ENCODE assay signal across 8 cellular contexts in the genomic region with DNA sequence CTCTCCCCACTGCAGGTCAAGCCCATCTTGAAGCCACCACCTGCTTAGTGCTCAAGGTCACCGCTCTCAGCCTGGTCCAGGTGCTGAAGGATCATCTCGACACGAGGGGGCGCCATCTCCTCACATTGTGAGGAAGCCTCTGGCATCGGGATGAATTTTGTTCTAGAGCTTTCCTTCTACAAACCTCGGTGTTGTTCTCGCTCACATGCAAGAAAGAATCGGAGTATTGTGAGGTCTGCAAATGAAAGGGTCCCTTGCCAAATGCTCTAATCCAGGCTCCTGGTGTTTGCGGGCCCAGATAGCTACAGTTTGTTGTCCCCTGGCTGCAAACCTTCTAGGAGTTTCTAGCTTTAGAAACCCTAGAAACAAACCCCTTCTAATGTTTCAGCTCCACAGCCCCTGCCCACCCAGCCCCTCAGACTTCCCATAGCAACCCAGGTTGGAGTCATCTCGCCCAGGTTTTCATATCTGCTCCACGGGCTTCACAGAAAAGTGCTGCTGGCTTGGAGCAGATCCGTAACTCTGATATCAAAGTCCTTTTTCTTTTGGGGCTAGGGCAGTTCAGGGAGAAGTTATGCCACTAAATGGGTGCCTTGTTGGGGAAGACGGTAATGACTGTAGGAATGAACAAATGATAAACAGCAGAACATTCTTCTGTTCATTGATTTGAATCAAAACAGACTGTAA. TPM values are rescaled to one million over a fixed set of nuclear protein-coding genes. Genes with fewer than 3 reads are reported as not detected.
A peak's percentile ranks its signal among the peaks of the same experiment; 100 is the strongest.
DNase-seq lines count a peak whose midpoint lies in the region; ATAC-seq and TF ChIP-seq lines count a peak whose summit lies in the region.

No MANE protein-coding gene starts in this region.

- H3K9me3 ChIP-seq in A673 (ENCODE audit: low read depth, low read length, poor library complexity, severe bottlenecking) (no peaks in the 10 kb centered on the region), lung (ENCODE audit: control insufficient read depth in 2 of 2, insufficient read depth in 1 of 2, low read length in 1 of 2) (no peaks in the 10 kb centered on the region)

- DNase-seq in A673 (ENCODE audit: low spot score) (peak; percentile 88), NCI-H526 treated with DMSO at 0.1 percent for 48 hours (lab: John Stamatoyannopoulos, UW) (peak; percentile 53), lung (ENCODE audit: low spot score) (peak; percentile 88)
- peak; percentile 93 for DNase-seq in activated CD4-positive, alpha-beta T cell treated with anti-CD3 and anti-CD28 coated beads, Interleukin-2, amount 10 ng/mL, durations not matched to agents 7 days and 5 days
- peak; percentile 66 for DNase-seq in stimulated activated CD8-positive, alpha-beta memory T cell treated with anti-CD3 and anti-CD28 coated beads, Interleukin-12 subunit alpha, Interleukin-12 subunit beta, amount 100 ng/mL, for 24 hours (ENCODE audit: extremely low read depth)

- no peak overlapping the region for H3K4me3 Mint-ChIP-seq in activated CD4-positive, alpha-beta T cell treated with anti-CD3 and anti-CD28 coated beads, Interleukin-2, amount 10 ng/mL, durations not matched to agents 7 days and 5 days
- no peak overlapping the region for H3K4me3 Mint-ChIP-seq in dendritic cell treated with granulocyte-macrophage colony-stimulating factor and Interleukin-4, amounts not matched to agents 40 ng/mL and 50 ng/mL, for 4 days

- ATAC-seq in GM18861 (IDR thresholded peaks at IDR 0.05; ENCODE audit: unreplicated experiment) (peak; percentile 72), HG03442 (IDR thresholded peaks at IDR 0.05; ENCODE audit: unreplicated experiment) (peak; percentile 59), lung (ENCODE audit: insufficient read depth, low FRiP score) (peak; percentile 86)

- H3K27me3 ChIP-seq in A673 (replicated peaks; ENCODE audit: insufficient read depth, low read depth, low read length, poor library complexity) (peaks cover 3% of the 10 kb centered on the region), lung (ENCODE audit: control insufficient read depth, insufficient read depth) (no peaks in the 10 kb centered on the region)

- H3K36me3 ChIP-seq in A673 (ENCODE audit: insufficient read depth, low read length, poor library complexity, severe bottlenecking), result no peaks in the 10 kb centered on the region
- no peaks in the 10 kb centered on the region for H3K36me3 ChIP-seq in lung (ENCODE audit: control insufficient read depth in 2 of 2, insufficient read depth in 2 of 2, low read length in 2 of 2)

- H3K4me1 ChIP-seq in A673 (ENCODE audit: insufficient read depth, low read length, poor library complexity, severe bottlenecking), result no peaks in the 10 kb centered on the region
- no peaks in the 10 kb centered on the region for H3K4me1 ChIP-seq in lung (ENCODE audit: control insufficient read depth in 2 of 2, insufficient read depth in 2 of 2, low read length in 2 of 2)

- H3K4me1 Mint-ChIP-seq in activated CD4-positive, alpha-beta T cell treated with anti-CD3 and anti-CD28 coated beads, Interleukin-2, amount 10 ng/mL, durations not matched to agents 7 days and 5 days, result peaks cover 15% of the 10 kb centered on the region
- H3K4me1 Mint-ChIP-seq in dendritic cell treated with granulocyte-macrophage colony-stimulating factor and Interleukin-4, amounts not matched to agents 40 ng/mL and 50 ng/mL, for 4 days (ENCODE audit: low read depth), result peaks cover 14% of the 10 kb centered on the region

- H3K27ac Mint-ChIP-seq in activated CD4-positive, alpha-beta T cell treated with anti-CD3 and anti-CD28 coated beads, Interleukin-2, amount 10 ng/mL, durations not matched to agents 7 days and 5 days, result peak overlapping the region; percentile 31
- H3K27ac Mint-ChIP-seq in dendritic cell treated with granulocyte-macrophage colony-stimulating factor and Interleukin-4, amounts not matched to agents 40 ng/mL and 50 ng/mL, for 4 days, result peak overlapping the region; percentile 31

- TF ChIP-seq CTCF in A673 (conservative IDR thresholded peaks at IDR 0.05; ENCODE audit: low read depth, low read length), result peak; percentile 96
- TF ChIP-seq CTCF in lung (IDR thresholded peaks at IDR 0.05; ENCODE audit: control extremely low read depth, extremely low read depth), result peak; percentile 96

- no peak overlapping the region for H3K27ac ChIP-seq in A673 (ENCODE audit: low read depth, low read length, poor library complexity, severe bottlenecking)
- no peak overlapping the region for H3K27ac ChIP-seq in lung (ENCODE audit: low read depth in 1 of 2, low read length in 1 of 2)

- no peaks in the 10 kb centered on the region for H3K9me3 Mint-ChIP-seq in activated CD4-positive, alpha-beta T cell treated with anti-CD3 and anti-CD28 coated beads, Interleukin-2, amount 10 ng/mL, durations not matched to agents 7 days and 5 days
- H3K9me3 Mint-ChIP-seq in dendritic cell treated with granulocyte-macrophage colony-stimulating factor and Interleukin-4, amounts not matched to agents 40 ng/mL and 50 ng/mL, for 4 days, result no peaks in the 10 kb centered on the region

- H3K4me3 ChIP-seq in A673 (ENCODE audit: low read depth, low read length, poor library complexity, severe bottlenecking), result no peak overlapping the region
- no peak overlapping the region for H3K4me3 ChIP-seq in lung

- BruUV-seq in A673 (replicated peaks; lab: Mats Ljungman, UMichigan), result no TSS peak

- peaks cover 10% of the 10 kb centered on the region for H3K36me3 Mint-ChIP-seq in activated CD4-positive, alpha-beta T cell treated with anti-CD3 and anti-CD28 coated beads, Interleukin-2, amount 10 ng/mL, durations not matched to agents 7 days and 5 days (ENCODE audit: low read depth)
- H3K36me3 Mint-ChIP-seq in dendritic cell treated with granulocyte-macrophage colony-stimulating factor and Interleukin-4, amounts not matched to agents 40 ng/mL and 50 ng/mL, for 4 days (ENCODE audit: low read depth), result no peaks in the 10 kb centered on the region

- CTCF ChIA-PET in A673 (lab: Charles Lee), result interaction anchor here (0.6 to 2.3 kb wide), 16 partner anchors 23 to 620 kb away, joined by 3 to 54 read pairs (median 5); no protein-coding TSS in a partner anchor
- CTCF ChIA-PET in activated CD4-positive, alpha-beta T cell treated with anti-CD3 and anti-CD28 coated beads, Interleukin-2, amount 10 ng/mL, durations not matched to agents 7 days and 5 days (lab: Charles Lee), result interaction anchor here (0.5 to 2.5 kb wide), 60 partner anchors 9 to 680 kb away, joined by 3 to 34 read pairs (median 4); no protein-coding TSS in a partner anchor

- 27 to 31% methylated on average over 13 of the region's 13 CpGs for WGBS in lung, 2 donors

- intact Hi-C loops in A673 (cut with micrococcal nuclease; ENCODE audit: unreplicated experiment), result loop anchor here (2.0 kb wide), 1 partner anchor 279 kb away; no protein-coding TSS in a partner anchor
- intact Hi-C loops in dendritic cell treated with granulocyte-macrophage colony-stimulating factor and Interleukin-4, amounts not matched to agents 40 ng/mL and 50 ng/mL, for 4 days (cut with micrococcal nuclease), result loop anchor here (2.0 to 5.0 kb wide), 5 partner anchors 97 to 427 kb away; no protein-coding TSS in a partner anchor

- H3K27me3 Mint-ChIP-seq in activated CD4-positive, alpha-beta T cell treated with anti-CD3 and anti-CD28 coated beads, Interleukin-2, amount 10 ng/mL, durations not matched to agents 7 days and 5 days, result no peaks in the 10 kb centered on the region
- peaks cover 11% of the 10 kb centered on the region for H3K27me3 Mint-ChIP-seq in dendritic cell treated with granulocyte-macrophage colony-stimulating factor and Interleukin-4, amounts not matched to agents 40 ng/mL and 50 ng/mL, for 4 days

- POLR2A ChIA-PET in A673 (lab: Charles Lee; ENCODE audit: low non-redundant PET), result no interaction called here
- POLR2A ChIA-PET in activated CD4-positive, alpha-beta T cell treated with anti-CD3 and anti-CD28 coated beads, Interleukin-2, amount 10 ng/mL, durations not matched to agents 7 days and 5 days (lab: Charles Lee), result interaction anchor here (1.5 kb wide), 1 partner anchor 424 kb away, joined by 6 read pairs; no protein-coding TSS in a partner anchor

RNA-seq across cellular contexts. Expression of gene ATP5PO, which starts 8.6 kb away (rescaled TPM):
- 254 and 255 TPM in 2 replicates for total RNA-seq in A673 (2021)
- 100 to 1,000 TPM; 190 to 201 TPM for total RNA-seq in activated CD4-positive, alpha-beta T cell treated with anti-CD3 and anti-CD28 coated beads, Interleukin-2, amount 10 ng/mL, durations not matched to agents 7 days and 5 days
- total RNA-seq in lung, result 100 to 1,000 TPM; 146 to 150 TPM
- polyA plus RNA-seq in lung, result 100 to 1,000 TPM; 201 to 287 TPM
